In genomic region chr1:215023151-215023832, GRCh38 we compare ENCODE assay signal across 20 cellular contexts. TPM values are rescaled to one million over a fixed set of nuclear protein-coding genes. Genes with fewer than 3 reads are reported as not detected.
DNase-seq lines count a peak whose midpoint lies in the region; ATAC-seq and TF ChIP-seq lines count a peak whose summit lies in the region.
"Had no signal": no experiment of that assay in that cellular context is flagged by ENCODE, and none has a peak within 500 bp of the region (broad histone marks: within the 10 kb centered on the region; RNA-seq: fewer than 3 reads in every experiment).

No MANE protein-coding gene starts in this region.

- no peaks in the 10 kb centered on the region for H4K20me1 ChIP-seq in GM23248 (ENCODE audit: insufficient read depth)

- DNase-seq in GM23248, result peak; percentile 72
- no peak for DNase-seq in adrenal gland
- DNase-seq in foreskin keratinocyte, result no peak
- DNase-seq in gastrocnemius medialis, result no peak
- DNase-seq in lower leg skin (ENCODE audit: low spot score in 2 of 2), result no peak
- no peak for DNase-seq in DMS 273 (lab: John Stamatoyannopoulos, UW; ENCODE audit: unreplicated experiment)
- no peak for DNase-seq in SW 1271 (lab: John Stamatoyannopoulos, UW)
- no peak for DNase-seq in stimulated activated CD4-positive, alpha-beta T cell treated with anti-CD3 and anti-CD28 coated beads, Interleukin-2, amount 100 ng/mL, for 48 hours
- DNase-seq: activated CD4-positive, alpha-beta T cell treated with anti-CD3 and anti-CD28 coated beads, Interleukin-2, amount 10 ng/mL, durations not matched to agents 7 days and 5 days; activated CD8-positive, alpha-beta memory T cell treated with anti-CD3 and anti-CD28 coated beads, Interleukin-2, amount 50 U/mL, for 48 hours; activated effector memory CD4-positive, alpha-beta T cell treated with Interleukin-2 at 50 U/mL for 16 hours; activated naive CD8-positive, alpha-beta T cell treated with anti-CD3 and anti-CD28 coated beads, Interleukin-2, amount 50 U/mL, for 24 hours; CD8-positive, alpha-beta T cell; kidney glomerular epithelial cell; midbrain; NCI-H2081; psoas muscle; T-helper 1 cell; testis had no signal

- H3K9me2 ChIP-seq in GM23248 (ENCODE audit: insufficient read depth), result no peaks in the 10 kb centered on the region

- H3K4me1 ChIP-seq in GM23248 (ENCODE audit: insufficient read depth) (peaks cover 54% of the 10 kb centered on the region), adrenal gland (replicated peaks in 1 of 2) (peaks cover 13 to 31% of the 10 kb centered on the region in 2 donors), foreskin keratinocyte (no peaks in the 10 kb centered on the region), gastrocnemius medialis (no peaks in the 10 kb centered on the region)
- H3K4me1 ChIP-seq: psoas muscle, testis had no signal

- intact Hi-C loops in adrenal gland (cut with DNase I), result no loop called here
- intact Hi-C loops in gastrocnemius medialis (cut with DNase I; ENCODE audit: low total_unique reads), result no loop called here
- intact Hi-C loops in lower leg skin (cut with DNase I; ENCODE audit: low total_unique reads), result no loop called here

- H3K27ac ChIP-seq in GM23248 (peak overlapping the region; percentile 74), adrenal gland (peak overlapping the region; percentile 65 to 85 (median 72)), foreskin keratinocyte (no peak overlapping the region), gastrocnemius medialis (peak overlapping the region in 2 of 4 donors; percentile 10 to 25)
- H3K27ac ChIP-seq: HL-60, psoas muscle, testis had no signal

- in situ Hi-C loops in GM23248 (cut with MboI) (no loop called here), gastrocnemius medialis (cut with MboI; ENCODE audit: low sequenced_read_pairs in 4 of 4) (no loop called here)

- TF ChIP-seq CTCF in adrenal gland (IDR thresholded peaks at IDR 0.05) (no peak), foreskin keratinocyte (conservative IDR thresholded peaks at IDR 0.05) (no peak), gastrocnemius medialis (IDR thresholded peaks at IDR 0.05 in 4 of 5, conservative IDR thresholded peaks at IDR 0.05 in 1 of 5) (no peak), lower leg skin (IDR thresholded peaks at IDR 0.05) (no peak)

- H3K36me3 ChIP-seq in GM23248 (ENCODE audit: low read depth) (no peaks in the 10 kb centered on the region; the same call in 1 of the 2 replicates), adrenal gland (replicated peaks in 1 of 2) (no peaks in the 10 kb centered on the region), gastrocnemius medialis (no peaks in the 10 kb centered on the region)

- TF ChIP-seq POLR2A in adrenal gland (IDR thresholded peaks at IDR 0.05) (no peak), gastrocnemius medialis (IDR thresholded peaks at IDR 0.05) (no peak), lower leg skin (IDR thresholded peaks at IDR 0.05) (no peak)

- H3K4me3 ChIP-seq in GM23248, result peak overlapping the region; percentile 54
- H3K4me3 ChIP-seq in adrenal gland, result peak overlapping the region in 1 of 4 donors; percentile 19
- H3K4me3 ChIP-seq in gastrocnemius medialis, result no peak overlapping the region
- no peak overlapping the region for H3K4me3 ChIP-seq in lower leg skin (ENCODE audit: low read depth, poor library complexity, severe bottlenecking)
- H3K4me3 ChIP-seq: psoas muscle, testis had no signal

- 10 to 12% methylated on average over 4 of the region's 4 CpGs for WGBS in GM23248 (ENCODE audit: low coverage in 1 of 2, low lambda C conversion rate in 2 of 2, missing lambda C conversion rate in 2 of 2), 2 experiments
- 43 to 61% (median 53%) methylated on average over 4 of the region's 4 CpGs for WGBS in adrenal gland, 4 donors
- WGBS in lower leg skin, 2 donors, result 59 to 62% methylated on average over 4 of the region's 4 CpGs

- H3K9ac ChIP-seq in GM23248, result peak overlapping the region; percentile 37

- H3K9me3 ChIP-seq in GM23248 (ENCODE audit: low read depth), result no peaks in the 10 kb centered on the region
- no peaks in the 10 kb centered on the region for H3K9me3 ChIP-seq in adrenal gland (replicated peaks in 1 of 3)
- no peaks in the 10 kb centered on the region for H3K9me3 ChIP-seq in gastrocnemius medialis
- H3K9me3 ChIP-seq: psoas muscle, testis had no signal

- no peaks in the 10 kb centered on the region for H3K27me3 ChIP-seq in GM23248 (replicated peaks; ENCODE audit: insufficient read depth)
- no peaks in the 10 kb centered on the region for H3K27me3 ChIP-seq in adrenal gland
- H3K27me3 ChIP-seq in foreskin keratinocyte, result no peaks in the 10 kb centered on the region
- no peaks in the 10 kb centered on the region for H3K27me3 ChIP-seq in gastrocnemius medialis
- H3K27me3 ChIP-seq: testis had no signal

- H3K79me2 ChIP-seq in GM23248 (ENCODE audit: insufficient read depth), result peaks cover 88% of the 10 kb centered on the region

- peaks cover 37% of the 10 kb centered on the region for H3F3A ChIP-seq in GM23248 (ENCODE audit: insufficient read depth)

- ATAC-seq in foreskin keratinocyte, result peak; percentile 56
- ATAC-seq in gastrocnemius medialis, result peak; percentile 36 to 39
- ATAC-seq: activated naive CD8-positive, alpha-beta T cell treated with anti-CD3 and anti-CD28 coated beads, Interleukin-2, amount 50 U/mL, for 24 hours; CD8-positive, alpha-beta T cell; psoas muscle had no signal

- no peak overlapping the region; the same call in 1 of the 2 replicates for H2AFZ ChIP-seq in GM23248

- H3K4me2 ChIP-seq in GM23248 (ENCODE audit: unreplicated experiment), result peak overlapping the region; percentile 83

RNA-seq across cellular contexts. Expression of gene KCNK2, which starts 59.2 kb away (rescaled TPM):
- total RNA-seq in GM23248 (2014; rRNA removed; shearing (Covaris generic)), result 133 and 145 TPM in 2 replicates
- polyA plus RNA-seq in GM23248 (2016; fragmentation: Nextera tagmentation; extraction: Ambion mirVana) (69.2 and 73.2 TPM in 2 replicates), adrenal gland (10 to 100 TPM; 13.8 to 25.1 (median 15.4) TPM), foreskin keratinocyte (0.07 and 0.11 TPM in 2 replicates)
- total RNA-seq in adrenal gland (100 to 1,000 TPM in 4 of 8 donors, 10 to 100 TPM in 4; 29.7 to 138 (median 98.1) TPM), foreskin keratinocyte (0.28 and 0.31 TPM in 2 replicates), gastrocnemius medialis (1 to 10 TPM in 2 of 4 donors, under 1 TPM in 2; 0.56 to 2.4 (median 0.97) TPM), lower leg skin (1 to 10 TPM in 3 of 4 donors, under 1 TPM in 1; 0.34 to 5.6 (median 3.9) TPM)
- total RNA-seq: activated CD4-positive, alpha-beta T cell treated with anti-CD3 and anti-CD28 coated beads, Interleukin-2, amount 10 ng/mL, durations not matched to agents 7 days and 5 days; CD8-positive, alpha-beta T cell had no signal

Comparison
In these comparisons a context has a peak if more than half of its experiments do, and no peak if none do; other contexts are left out.
1. RNA of gene KCNK2, which starts 59.2 kb away (total RNA-seq): 133 to 145 TPM in GM23248 and 29.7 to 138 TPM in adrenal gland; 0.34 to 5.6 TPM in lower leg skin, 0.56 to 2.4 TPM in gastrocnemius medialis and 0.28 to 0.31 TPM in foreskin keratinocyte; every median in the first group is over 4 times any median in the second.